In the genomic region with DNA sequence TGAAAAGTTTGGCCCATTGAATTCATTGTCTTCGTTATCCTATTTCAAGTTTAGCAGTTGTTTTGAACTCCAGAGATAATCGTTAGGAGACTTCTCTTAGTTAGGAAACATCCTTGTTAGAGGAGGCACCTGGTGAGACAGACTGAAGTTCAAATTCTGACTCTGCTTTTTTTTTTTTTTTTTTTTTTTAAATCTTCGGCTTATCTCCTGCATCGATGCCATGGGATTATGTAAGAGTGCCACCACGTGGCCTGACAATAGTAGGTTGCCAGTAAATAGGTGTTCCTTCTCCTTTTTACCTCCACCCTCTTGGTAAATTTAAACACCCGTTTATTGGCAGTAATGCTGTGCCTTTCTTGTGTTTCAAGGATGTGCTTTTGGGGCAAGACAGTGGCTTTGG, we compare ENCODE assay signal across 9 cellular contexts.
DNase-seq lines count a peak whose midpoint lies in the region; ATAC-seq and TF ChIP-seq lines count a peak whose summit lies in the region.
"Had no signal": no experiment of that assay in that cellular context is flagged by ENCODE, and none has a peak within 500 bp of the region (broad histone marks: within the 10 kb centered on the region; RNA-seq: fewer than 3 reads in every experiment).

No MANE protein-coding gene starts in this region.

- peak; percentile 42 for TF ChIP-seq CTCF in astrocyte of the spinal cord (IDR thresholded peaks at IDR 0.05; ENCODE audit: low read depth, low read length)

- CTCF ChIA-PET in activated CD4-positive, alpha-beta T cell treated with anti-CD3 and anti-CD28 coated beads for 36 hours (lab: Charles Lee) = no interaction called here

- intact Hi-C loops in activated CD4-positive, alpha-beta T cell treated with anti-CD3 and anti-CD28 coated beads for 36 hours (cut with DNase I, micrococcal nuclease) = loop anchor here (1.0 to 2.0 kb wide), 2 partner anchors 237 to 238 kb away; no protein-coding TSS in a partner anchor

- ATAC-seq in activated CD4-positive, alpha-beta T cell treated with anti-CD3 and anti-CD28 coated beads for 36 hours = no peak
- no peak for ATAC-seq in GM18511 (IDR thresholded peaks at IDR 0.05; ENCODE audit: unreplicated experiment)
- ATAC-seq: naive thymus-derived CD8-positive, alpha-beta T cell had no signal

- H3K4me3 ChIP-seq in astrocyte of the spinal cord (ENCODE audit: low read depth, low read length) = no peak overlapping the region

- no peak overlapping the region for H3K4me3 Mint-ChIP-seq in activated CD4-positive, alpha-beta T cell treated with anti-CD3 and anti-CD28 coated beads for 36 hours
- H3K4me3 Mint-ChIP-seq: naive thymus-derived CD8-positive, alpha-beta T cell had no signal

- no peaks in the 10 kb centered on the region for H3K36me3 Mint-ChIP-seq in activated CD4-positive, alpha-beta T cell treated with anti-CD3 and anti-CD28 coated beads for 36 hours (ENCODE audit: low read depth)

- no peak overlapping the region for H3K27ac Mint-ChIP-seq in activated CD4-positive, alpha-beta T cell treated with anti-CD3 and anti-CD28 coated beads for 36 hours
- H3K27ac Mint-ChIP-seq: naive thymus-derived CD8-positive, alpha-beta T cell had no signal

- peaks cover 33% of the 10 kb centered on the region for H3K27me3 Mint-ChIP-seq in activated CD4-positive, alpha-beta T cell treated with anti-CD3 and anti-CD28 coated beads for 36 hours

- H3K9me3 Mint-ChIP-seq in activated CD4-positive, alpha-beta T cell treated with anti-CD3 and anti-CD28 coated beads for 36 hours (ENCODE audit: low read depth) = peaks cover 5% of the 10 kb centered on the region

- H3K4me1 Mint-ChIP-seq in activated CD4-positive, alpha-beta T cell treated with anti-CD3 and anti-CD28 coated beads for 36 hours = peaks cover 11% of the 10 kb centered on the region

- DNase-seq in activated CD4-positive, alpha-beta T cell treated with anti-CD3 and anti-CD28 coated beads for 36 hours = peak; percentile 63
- DNase-seq in activated CD4-positive, alpha-beta T cell treated with anti-CD3 and anti-CD28 coated beads for 1 hour = no peak
- DNase-seq in NCI-H1092 (lab: John Stamatoyannopoulos, UW) = peak; percentile 3
- DNase-seq in astrocyte of the spinal cord (ENCODE audit: low read depth, low spot score) = peak; percentile 62
- peak; percentile 69 for DNase-seq in myocyte (ENCODE audit: low read depth)
- no peak for DNase-seq in GF-D8 (lab: John Stamatoyannopoulos, UW)
- DNase-seq in stimulated activated CD4-positive, alpha-beta T cell treated with anti-CD3 and anti-CD28 coated beads, Interleukin-2, amount 100 ng/mL, for 48 hours = no peak

- POLR2A ChIA-PET in activated CD4-positive, alpha-beta T cell treated with anti-CD3 and anti-CD28 coated beads for 36 hours (lab: Charles Lee) = no interaction called here

- in situ Hi-C loops in astrocyte of the spinal cord (cut with HindIII; ENCODE audit: low sequenced_read_pairs) = no loop called here

Comparison
In these comparisons a context has a peak if more than half of its experiments do, and no peak if none do; other contexts are left out.
1. DNase-seq: peak in activated CD4-positive, alpha-beta T cell treated with anti-CD3 and anti-CD28 coated beads for 36 hours (single experiment), NCI-H1092 (single experiment), astrocyte of the spinal cord (single experiment) and myocyte (single experiment); none in activated CD4-positive, alpha-beta T cell treated with anti-CD3 and anti-CD28 coated beads for 1 hour (single experiment), GF-D8 (single experiment) and stimulated activated CD4-positive, alpha-beta T cell treated with anti-CD3 and anti-CD28 coated beads, Interleukin-2, amount 100 ng/mL, for 48 hours (0 of 2).